8 cellular contexts compared by ENCODE assay signal in genomic region chr12:68332726-68333630, GRCh38. TPM values are rescaled to one million over a fixed set of nuclear protein-coding genes. Genes with fewer than 3 reads are reported as not detected.
A peak's percentile ranks its signal among the peaks of the same experiment; 100 is the strongest.
DNase-seq lines count a peak whose midpoint lies in the region; ATAC-seq and TF ChIP-seq lines count a peak whose summit lies in the region.

No MANE protein-coding gene starts in this region.

- no peak for TF ChIP-seq CTCF in CD14-positive monocyte (IDR thresholded peaks at IDR 0.05)
- no peak for TF ChIP-seq CTCF in MM.1S (IDR thresholded peaks at IDR 0.05; ENCODE audit: low read length)
- TF ChIP-seq CTCF in neural cell (IDR thresholded peaks at IDR 0.05; ENCODE audit: poor library complexity, severe bottlenecking) = no peak

- peaks cover 6% of the 10 kb centered on the region; the same call in 1 of the 2 replicates for H3K4me1 ChIP-seq in MM.1S (ENCODE audit: low read length)
- peaks cover 11 to 13% of the 10 kb centered on the region in 2 donors for H3K4me1 ChIP-seq in duodenal mucosa (ENCODE audit: control insufficient read depth in 1 of 2, insufficient read depth in 2 of 2, low read length in 2 of 2)

- H3K36me3 Mint-ChIP-seq in CD14-positive monocyte = peaks cover 6 to 7% of the 10 kb centered on the region in 2 donors

- H3K36me3 ChIP-seq in MM.1S (replicated peaks; ENCODE audit: insufficient read depth, low read length) = no peaks in the 10 kb centered on the region
- H3K36me3 ChIP-seq in duodenal mucosa (ENCODE audit: control insufficient read depth in 1 of 2, insufficient read depth in 2 of 2, low read length in 2 of 2) = no peaks in the 10 kb centered on the region
- H3K36me3 ChIP-seq in neural cell (ENCODE audit: insufficient read depth, low read length) = no peaks in the 10 kb centered on the region

- no peaks in the 10 kb centered on the region for H3K27me3 Mint-ChIP-seq in CD14-positive monocyte (ENCODE audit: low read depth in 3 of 3)

- H3K79me2 ChIP-seq in MM.1S (ENCODE audit: low read length) (0 out of 2 replicates have a peak, but pooled peaks cover 3% of the 10 kb centered on the region), neural cell (replicated peaks; ENCODE audit: insufficient read depth, low read length) (no peaks in the 10 kb centered on the region)

- no peaks in the 10 kb centered on the region for H3K9me3 ChIP-seq in MM.1S (replicated peaks; ENCODE audit: insufficient read depth, low read length)
- H3K9me3 ChIP-seq in duodenal mucosa (ENCODE audit: control insufficient read depth in 1 of 2, low read length in 2 of 2) = no peaks in the 10 kb centered on the region
- no peaks in the 10 kb centered on the region for H3K9me3 ChIP-seq in neural cell (ENCODE audit: low read length)

- no peaks in the 10 kb centered on the region for H3K9me3 Mint-ChIP-seq in CD14-positive monocyte

- H3K9me2 ChIP-seq in MM.1S (replicated peaks; ENCODE audit: insufficient read depth, low read length) = no peaks in the 10 kb centered on the region
- H3K9me2 ChIP-seq in neural cell (ENCODE audit: insufficient read depth, low read length) = no peaks in the 10 kb centered on the region

- H3K27me3 ChIP-seq in MM.1S (replicated peaks; ENCODE audit: insufficient read depth, low read length) = no peaks in the 10 kb centered on the region
- no peaks in the 10 kb centered on the region for H3K27me3 ChIP-seq in duodenal mucosa (ENCODE audit: control insufficient read depth in 1 of 2, insufficient read depth in 2 of 2, low read length in 2 of 2)
- no peaks in the 10 kb centered on the region for H3K27me3 ChIP-seq in neural cell (ENCODE audit: insufficient read depth, low read depth, low read length)

- peaks cover 33% of the 10 kb centered on the region for H3K4me1 Mint-ChIP-seq in CD14-positive monocyte

- H3K4me3 Mint-ChIP-seq in CD14-positive monocyte = peak overlapping the region; percentile 82 to 90

- H3K4me2 ChIP-seq in MM.1S (ENCODE audit: low read depth, low read length) (peak overlapping the region; percentile 51), neural cell (ENCODE audit: low read length) (peak overlapping the region; percentile 45)

- H3K27ac ChIP-seq in MM.1S (ENCODE audit: low read length) = no peak overlapping the region; the same call in 1 of the 2 replicates
- H3K27ac ChIP-seq in duodenal mucosa (ENCODE audit: low read depth, low read length) = no peak overlapping the region
- H3K27ac ChIP-seq in neural cell (ENCODE audit: low read length) = peak overlapping the region; percentile 56

- H3F3A ChIP-seq in MM.1S (ENCODE audit: insufficient read depth, low read length) = no peaks in the 10 kb centered on the region
- no peaks in the 10 kb centered on the region for H3F3A ChIP-seq in neural cell (ENCODE audit: insufficient read depth, low read length, poor library complexity, severe bottlenecking)

- peak overlapping the region; percentile 76 to 93 (median 88) for H3K27ac Mint-ChIP-seq in CD14-positive monocyte

- ATAC-seq in sciatic nerve (no peak), HG02885 (IDR thresholded peaks at IDR 0.05; ENCODE audit: poor library complexity, unreplicated experiment) (no peak)

- no peak for DNase-seq in CD14-positive monocyte (ENCODE audit: low spot score)
- DNase-seq in MM.1S = no peak
- DNase-seq in sciatic nerve (ENCODE audit: low spot score) = no peak
- DNase-seq in globus pallidus (ENCODE audit: low spot score) = no peak
- DNase-seq in T1000 (lab: John Stamatoyannopoulos, UW) = no peak

- no peak for TF ChIP-seq RAD21 in neural cell (conservative IDR thresholded peaks at IDR 0.05)

- H3K9ac ChIP-seq in MM.1S (ENCODE audit: low read length) (peak overlapping the region; percentile 32; the same call in 1 of the 2 replicates), duodenal mucosa (ENCODE audit: low read depth in 1 of 2, low read length in 2 of 2) (peak overlapping the region; percentile 26 to 61), neural cell (ENCODE audit: low read length) (peak overlapping the region; percentile 71)

- TF ChIP-seq EP300 in neural cell (conservative IDR thresholded peaks at IDR 0.05; ENCODE audit: poor library complexity, severe bottlenecking) = no peak

- H3K4me3 ChIP-seq in MM.1S (ENCODE audit: low read length) (peak overlapping the region; percentile 80), duodenal mucosa (ENCODE audit: low read depth in 1 of 2, low read length in 2 of 2) (peak overlapping the region; percentile 77 to 89), neural cell (ENCODE audit: low read length) (peak overlapping the region; percentile 89)

- intact Hi-C loops in CD14-positive monocyte (cut with micrococcal nuclease) = loop anchor here (5.0 kb wide), 1 partner anchor 279 kb away; the partner anchor contains the start of gene RAP1B (in 2 of the 2)
- intact Hi-C loops in sciatic nerve (cut with DNase I) = no loop called here

- H2AFZ ChIP-seq in MM.1S (ENCODE audit: low read length) = peak overlapping the region; percentile 64
- H2AFZ ChIP-seq in neural cell (ENCODE audit: low read depth, low read length) = peak overlapping the region; percentile 81

- no peaks in the 10 kb centered on the region for H4K20me1 ChIP-seq in MM.1S (ENCODE audit: insufficient read depth, low read length)
- H4K20me1 ChIP-seq in neural cell (ENCODE audit: insufficient read depth) = no peaks in the 10 kb centered on the region

TF ChIP-seq in neural cell, 6 proteins besides CTCF, POLR2A, EP300 and RAD21:
- no peak for TF ChIP-seq REST (IDR thresholded peaks at IDR 0.05; ENCODE audit: borderline replicate concordance)

RNA-seq across cellular contexts. Expression of gene MDM1, which starts 0.8 kb away (rescaled TPM):
- polyA plus RNA-seq in CD14-positive monocyte = 10 to 100 TPM in 1 of 2 donors, 1 to 10 TPM in 1; 6.7 to 10.9 TPM
- 35.5 and 37.0 TPM in 2 replicates for polyA plus RNA-seq in neural cell
- polyA minus RNA-seq in neural cell = 33.8 and 40.1 TPM in 2 replicates
- 18.3 TPM for total RNA-seq in sciatic nerve
